In the genomic region with DNA sequence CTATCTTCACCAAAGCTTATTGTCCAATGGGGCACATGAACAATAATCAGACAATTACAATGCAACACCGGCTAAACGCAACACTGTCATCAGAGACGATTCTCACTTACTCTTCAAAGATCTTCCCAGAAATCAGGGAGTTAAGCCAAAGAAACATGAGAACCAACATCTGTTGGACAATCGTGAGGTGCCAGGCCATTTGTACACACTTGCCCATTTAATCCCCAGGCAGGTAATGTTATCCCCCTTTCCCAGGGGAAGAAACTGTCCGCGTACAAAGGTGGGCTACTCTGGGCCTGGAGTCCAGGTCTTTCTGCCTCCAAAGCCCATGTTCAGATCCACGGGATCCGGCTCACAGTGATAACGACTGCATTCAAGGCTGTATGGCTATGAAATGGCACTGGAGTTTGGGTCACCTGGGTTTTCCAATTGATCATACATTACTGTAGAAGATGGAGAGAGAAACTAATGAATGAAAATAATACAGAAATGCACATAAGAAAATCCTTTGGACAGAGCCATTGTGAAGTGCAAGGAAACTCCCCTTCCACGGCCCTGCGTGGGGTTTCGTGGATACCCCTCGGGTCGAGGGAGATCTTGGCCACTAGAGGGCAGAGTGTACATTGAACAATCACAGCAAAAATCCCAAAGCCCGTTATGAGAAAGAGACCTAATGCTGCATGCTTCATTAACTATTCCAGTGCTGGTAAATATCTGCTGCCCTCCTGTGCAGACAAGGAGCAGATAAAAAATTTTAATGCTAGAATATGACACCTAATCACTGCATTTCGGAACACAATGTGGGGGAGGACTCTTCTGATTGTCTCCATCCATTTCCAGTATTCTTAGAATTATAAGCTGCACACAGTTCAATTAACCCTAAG, we compare ENCODE assay signal across 7 cellular contexts.
DNase-seq lines count a peak whose midpoint lies in the region; ATAC-seq and TF ChIP-seq lines count a peak whose summit lies in the region.

No MANE protein-coding gene starts in this region.

- H3K9me2 ChIP-seq in PC-3 (replicated peaks; ENCODE audit: low read length) = no peaks in the 10 kb centered on the region

- no peak overlapping the region for H3K18ac ChIP-seq in IMR-90 (ENCODE audit: low read depth, low read length)

- no peak overlapping the region for H2AK9ac ChIP-seq in IMR-90 (replicated peaks; ENCODE audit: low read depth, low read length, poor library complexity)

- WGBS in IMR-90 (ENCODE audit: extremely low coverage in 2 of 2, insufficient read length in 1 of 2), 2 experiments = 60% methylated on average over 4 of the region's 16 CpGs; no CpG with 5 or more reads in 1 of the 2 experiments

- no peak overlapping the region for H4K5ac ChIP-seq in IMR-90 (ENCODE audit: low read depth, low read length)

- H2AK5ac ChIP-seq in IMR-90 (ENCODE audit: low read depth, low read length) = no peak overlapping the region

- H4K20me1 ChIP-seq in IMR-90 (ENCODE audit: insufficient read depth, low read length) (no peaks in the 10 kb centered on the region), PC-3 (ENCODE audit: low read length) (no peaks in the 10 kb centered on the region)

- no peaks in the 10 kb centered on the region for H3K9me1 ChIP-seq in IMR-90 (ENCODE audit: insufficient read depth, low read length)

- in situ Hi-C loops in IMR-90 (cut with MboI; ENCODE audit: low sequenced_read_pairs) = loop anchor here (5.0 to 10.0 kb wide), 3 partner anchors 248 to 483 kb away; no protein-coding TSS in a partner anchor

- peak; percentile 70 for ATAC-seq in IMR-90 (ENCODE audit: low read depth)
- peak; percentile 83 for ATAC-seq in PC-3
- no peak for ATAC-seq in GM21423 (IDR thresholded peaks at IDR 0.05; ENCODE audit: unreplicated experiment)

- H3K4me1 ChIP-seq in IMR-90 (ENCODE audit: control insufficient read depth, insufficient read depth, low read length) = no peaks in the 10 kb centered on the region
- no peaks in the 10 kb centered on the region for H3K4me1 ChIP-seq in PC-3 (ENCODE audit: insufficient read depth, low read length)

- POLR2A ChIA-PET in IMR-90 (lab: Charles Lee; ENCODE audit: unreplicated experiment) (no interaction called here), PC-3 (lab: Charles Lee; ENCODE audit: unreplicated experiment) (no interaction called here)

- CTCF ChIA-PET in IMR-90 (lab: Yijun Ruan, JAX) = interaction anchor here (0.8 to 1.0 kb wide), 2 partner anchors 259 to 273 kb away, joined by 3 to 4 read pairs; no protein-coding TSS in a partner anchor
- CTCF ChIA-PET in PC-3 (lab: Charles Lee) = interaction anchor here (1.5 kb wide), 1 partner anchor 259 kb away, joined by 11 read pairs; no protein-coding TSS in a partner anchor

- no peak overlapping the region for H4K8ac ChIP-seq in IMR-90 (ENCODE audit: low read depth in 2 of 2, low read length in 2 of 2)

- dilution Hi-C loops in IMR-90 (cut with HindIII; ENCODE audit: low sequenced_read_pairs, unreplicated experiment) = no loop called here

- H4K91ac ChIP-seq in IMR-90 (ENCODE audit: insufficient read depth, low read depth, low read length) = no peak overlapping the region

- peak; percentile 71 for TF ChIP-seq RAD21 in IMR-90 (IDR thresholded peaks at IDR 0.05; ENCODE audit: low read length)

- TF ChIP-seq POLR2A in IMR-90 (IDR thresholded peaks at IDR 0.05; ENCODE audit: low read depth, low read length) = no peak

- H3K14ac ChIP-seq in IMR-90 (replicated peaks; ENCODE audit: low read depth, low read length) = no peak overlapping the region

- no peaks in the 10 kb centered on the region for H3F3A ChIP-seq in PC-3 (ENCODE audit: low read length, unreplicated experiment)

- H3K9me3 ChIP-seq in IMR-90 (ENCODE audit: control insufficient read depth, insufficient read depth, low read length) = no peaks in the 10 kb centered on the region
- H3K9me3 ChIP-seq in PC-3 (ENCODE audit: low read length) = no peaks in the 10 kb centered on the region

- DNase-seq in GM10266 (ENCODE audit: extremely low spot score) = peak; percentile 54
- DNase-seq in IMR-90 = peak; percentile 40
- DNase-seq in PC-3 = peak; percentile 69
- DNase-seq in activated effector memory CD4-positive, alpha-beta T cell treated with anti-CD3 and anti-CD28 coated beads, Interleukin-2, amount 50 U/mL, for 16 hours = peak; percentile 77
- DNase-seq in globus pallidus (ENCODE audit: low spot score) = peak; percentile 82
- peak; percentile 76 for DNase-seq in putamen (ENCODE audit: low spot score)

- H2BK5ac ChIP-seq in IMR-90 (ENCODE audit: low read depth, low read length, poor library complexity, severe bottlenecking) = no peak overlapping the region

- H3K36me3 ChIP-seq in IMR-90 (ENCODE audit: control insufficient read depth, insufficient read depth, low read length) (no peaks in the 10 kb centered on the region), PC-3 (ENCODE audit: low read depth, low read length) (no peaks in the 10 kb centered on the region)

- H3K27me3 ChIP-seq in IMR-90 (ENCODE audit: control insufficient read depth, insufficient read depth, low read length) (no peaks in the 10 kb centered on the region), PC-3 (ENCODE audit: low read length) (peaks cover 17% of the 10 kb centered on the region; the same call in 1 of the 2 replicates)

- H2BK20ac ChIP-seq in IMR-90 (ENCODE audit: low read depth, low read length) = no peak overlapping the region

- H3K79me2 ChIP-seq in PC-3 (ENCODE audit: low read length) = no peaks in the 10 kb centered on the region

- no peak overlapping the region for H3K4me2 ChIP-seq in IMR-90 (ENCODE audit: low read depth, low read length)
- H3K4me2 ChIP-seq in PC-3 (ENCODE audit: low read length) = no peak overlapping the region

- TF ChIP-seq CTCF in GM10266 (IDR thresholded peaks at IDR 0.05; ENCODE audit: control insufficient read depth, insufficient read depth, low read depth, missing control alignments) = peak; percentile 69
- TF ChIP-seq CTCF in IMR-90 (conservative IDR thresholded peaks at IDR 0.05; ENCODE audit: low read depth, low read length) = peak; percentile 64
- TF ChIP-seq CTCF in PC-3 (conservative IDR thresholded peaks at IDR 0.05; ENCODE audit: low read depth, low read length) = peak; percentile 93

- H2AFZ ChIP-seq in IMR-90 (replicated peaks; ENCODE audit: low read length, poor library complexity) (no peak overlapping the region), PC-3 (ENCODE audit: low read length) (no peak overlapping the region)

- H2BK15ac ChIP-seq in IMR-90 (ENCODE audit: low read depth, low read length) = no peak overlapping the region

- H3K23ac ChIP-seq in IMR-90 (ENCODE audit: low read depth, low read length) = no peak overlapping the region

- BruUV-seq in IMR-90 (replicated peaks; lab: Mats Ljungman, UMichigan) (no TSS peak), PC-3 (replicated peaks; lab: Mats Ljungman, UMichigan) (no TSS peak)

- no peak overlapping the region for H3K4me3 ChIP-seq in IMR-90 (ENCODE audit: insufficient read depth, low read depth, low read length)
- no peak overlapping the region for H3K4me3 ChIP-seq in PC-3 (ENCODE audit: low read length)

- intact Hi-C loops in IMR-90 (cut with micrococcal nuclease) = loop anchor here (1.0 kb wide), 4 partner anchors 259 to 485 kb away; no protein-coding TSS in a partner anchor
- intact Hi-C loops in PC-3 (cut with micrococcal nuclease) = loop anchor here (1.0 to 5.0 kb wide), 6 partner anchors 259 to 1262 kb away; no protein-coding TSS in a partner anchor

- H3K9ac ChIP-seq in IMR-90 (ENCODE audit: low read depth, low read length) (no peak overlapping the region), PC-3 (ENCODE audit: low read length) (no peak overlapping the region)

- no peak overlapping the region for H3K56ac ChIP-seq in IMR-90 (ENCODE audit: extremely low read depth, insufficient read depth, low read length)

- H2BK120ac ChIP-seq in IMR-90 (ENCODE audit: low read depth, low read length) = no peak overlapping the region

- H3K79me1 ChIP-seq in IMR-90 (ENCODE audit: low read depth in 1 of 2, low read length in 2 of 2) = no peaks in the 10 kb centered on the region

- H3K4ac ChIP-seq in IMR-90 (ENCODE audit: low read depth, low read length) = no peak overlapping the region

- no peak overlapping the region for H3K27ac ChIP-seq in IMR-90 (ENCODE audit: insufficient read depth, low read length)
- H3K27ac ChIP-seq in PC-3 (ENCODE audit: low read length) = no peak overlapping the region

TF ChIP-seq in IMR-90, 13 proteins besides CTCF, POLR2A, EP300 and RAD21:
- TF ChIP-seq SMC3 (IDR thresholded peaks at IDR 0.05; ENCODE audit: low read depth, low read length) (peak; percentile 74), CEBPB (IDR thresholded peaks at IDR 0.05; ENCODE audit: low read depth, low read length) (no peak)
